ENCODE assay signal across 17 cellular contexts in the genomic region with DNA sequence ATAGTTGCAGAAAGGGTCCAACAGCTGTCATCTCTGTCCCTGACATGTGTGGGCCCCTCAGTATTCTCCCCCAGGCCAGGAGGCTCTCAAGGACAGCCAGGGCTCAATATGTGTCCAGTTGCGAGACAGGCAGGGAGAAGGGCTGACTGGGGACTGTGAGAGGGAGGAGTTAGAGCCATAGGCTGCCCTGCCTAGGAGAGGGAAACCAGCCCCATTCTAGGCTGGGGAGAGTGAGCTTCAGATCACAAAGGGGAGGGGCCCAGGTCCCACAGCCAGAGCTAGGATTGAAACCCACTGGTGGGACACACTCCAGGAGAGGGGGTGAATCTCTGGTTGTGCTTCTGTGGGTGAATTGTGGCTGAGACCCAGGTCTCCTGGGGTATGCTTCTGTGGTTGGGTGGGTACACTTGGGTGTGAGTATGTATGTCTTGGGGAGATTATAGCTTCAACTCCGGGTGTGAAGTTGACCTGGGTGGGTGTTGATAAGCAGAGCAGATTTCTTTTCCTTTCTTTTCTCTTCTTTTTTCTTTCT. TPM values are rescaled to one million over a fixed set of nuclear protein-coding genes. Genes with fewer than 3 reads are reported as not detected.
DNase-seq lines count a peak whose midpoint lies in the region; ATAC-seq lines count a peak whose summit lies in the region.
"Had no signal": no experiment of that assay in that cellular context is flagged by ENCODE, and none has a peak within 500 bp of the region (broad histone marks: within the 10 kb centered on the region; RNA-seq: fewer than 3 reads in every experiment).

No MANE protein-coding gene starts in this region.

- intact Hi-C loops in activated T-helper 1 cell treated with anti-CD3 and anti-CD28 coated beads, Interleukin-12 subunit alpha, Interleukin-12 subunit beta, Interleukin-2, Interleukin-4 antibody, amounts not matched to agents 30 ng/mL and 10 ng/mL and 1 ng/mL, durations not matched to agents 14 hours and 24 hours and 36 hours (cut with micrococcal nuclease) = no loop called here

- H3K4me1 Mint-ChIP-seq in stimulated activated naive CD8-positive, alpha-beta T cell treated with anti-CD3 and anti-CD28 coated beads, Interleukin-15, Interleukin-2, amounts not matched to agents 100 ng/mL and 50 ng/mL, for 24 hours (ENCODE audit: low read depth) = peaks cover 81% of the 10 kb centered on the region
- peaks cover 45% of the 10 kb centered on the region for H3K4me1 Mint-ChIP-seq in activated T-helper 1 cell treated with anti-CD3 and anti-CD28 coated beads, Interleukin-12 subunit alpha, Interleukin-12 subunit beta, Interleukin-2, Interleukin-4 antibody, amounts not matched to agents 30 ng/mL and 10 ng/mL and 1 ng/mL, durations not matched to agents 14 hours and 24 hours and 36 hours (ENCODE audit: low read depth)
- H3K4me1 Mint-ChIP-seq in memory B cell = peaks cover 63% of the 10 kb centered on the region

- H3K27ac Mint-ChIP-seq in stimulated activated naive CD8-positive, alpha-beta T cell treated with anti-CD3 and anti-CD28 coated beads, Interleukin-15, Interleukin-2, amounts not matched to agents 100 ng/mL and 50 ng/mL, for 24 hours = peak overlapping the region; percentile 32
- H3K27ac Mint-ChIP-seq in activated T-helper 1 cell treated with anti-CD3 and anti-CD28 coated beads, Interleukin-12 subunit alpha, Interleukin-12 subunit beta, Interleukin-2, Interleukin-4 antibody, amounts not matched to agents 30 ng/mL and 10 ng/mL and 1 ng/mL, durations not matched to agents 14 hours and 24 hours and 36 hours = peak overlapping the region; percentile 38
- peak overlapping the region; percentile 15 for H3K27ac Mint-ChIP-seq in memory B cell

- no peak for DNase-seq in stimulated activated naive CD8-positive, alpha-beta T cell treated with anti-CD3 and anti-CD28 coated beads, Interleukin-15, Interleukin-2, amounts not matched to agents 100 U/mL and 50 U/mL, for 24 hours
- DNase-seq in activated T-helper 1 cell treated with anti-CD3 and anti-CD28 coated beads, Interleukin-12 subunit alpha, Interleukin-12 subunit beta, Interleukin-2, Interleukin-4 antibody, amounts not matched to agents 30 ng/mL and 10 ng/mL and 1 ng/mL, durations not matched to agents 14 hours and 24 hours and 36 hours (ENCODE audit: low spot score) = no peak
- DNase-seq in memory B cell (ENCODE audit: low spot score in 2 of 2) = no peak
- no peak for DNase-seq in effector CD4-positive, alpha-beta T cell
- DNase-seq: activated gamma-delta T cell treated with Interleukin-2 at 50 U/mL for 16 hours; central memory CD4-positive, alpha-beta T cell; DMS53; foreskin keratinocyte; lower lobe of right lung; NCI-H1092; stimulated activated CD4-positive, alpha-beta T cell treated with anti-CD3 and anti-CD28 coated beads, Interleukin-2, amount 100 ng/mL, for 48 hours; stimulated activated CD8-positive, alpha-beta memory T cell treated with anti-CD3 and anti-CD28 coated beads, Interleukin-4, amount 100 ng/mL, for 48 hours had no signal

- no peaks in the 10 kb centered on the region for H3K9me3 Mint-ChIP-seq in stimulated activated naive CD8-positive, alpha-beta T cell treated with anti-CD3 and anti-CD28 coated beads, Interleukin-15, Interleukin-2, amounts not matched to agents 100 ng/mL and 50 ng/mL, for 24 hours
- H3K9me3 Mint-ChIP-seq in activated T-helper 1 cell treated with anti-CD3 and anti-CD28 coated beads, Interleukin-12 subunit alpha, Interleukin-12 subunit beta, Interleukin-2, Interleukin-4 antibody, amounts not matched to agents 30 ng/mL and 10 ng/mL and 1 ng/mL, durations not matched to agents 14 hours and 24 hours and 36 hours = no peaks in the 10 kb centered on the region
- no peaks in the 10 kb centered on the region for H3K9me3 Mint-ChIP-seq in memory B cell

- no peaks in the 10 kb centered on the region for H3K27me3 Mint-ChIP-seq in stimulated activated naive CD8-positive, alpha-beta T cell treated with anti-CD3 and anti-CD28 coated beads, Interleukin-15, Interleukin-2, amounts not matched to agents 100 ng/mL and 50 ng/mL, for 24 hours
- peaks cover 20% of the 10 kb centered on the region for H3K27me3 Mint-ChIP-seq in activated T-helper 1 cell treated with anti-CD3 and anti-CD28 coated beads, Interleukin-12 subunit alpha, Interleukin-12 subunit beta, Interleukin-2, Interleukin-4 antibody, amounts not matched to agents 30 ng/mL and 10 ng/mL and 1 ng/mL, durations not matched to agents 14 hours and 24 hours and 36 hours (ENCODE audit: insufficient read depth)
- H3K27me3 Mint-ChIP-seq in memory B cell = no peaks in the 10 kb centered on the region

- no peak overlapping the region for H3K4me3 Mint-ChIP-seq in stimulated activated naive CD8-positive, alpha-beta T cell treated with anti-CD3 and anti-CD28 coated beads, Interleukin-15, Interleukin-2, amounts not matched to agents 100 ng/mL and 50 ng/mL, for 24 hours
- no peak overlapping the region for H3K4me3 Mint-ChIP-seq in activated T-helper 1 cell treated with anti-CD3 and anti-CD28 coated beads, Interleukin-12 subunit alpha, Interleukin-12 subunit beta, Interleukin-2, Interleukin-4 antibody, amounts not matched to agents 30 ng/mL and 10 ng/mL and 1 ng/mL, durations not matched to agents 14 hours and 24 hours and 36 hours
- H3K4me3 Mint-ChIP-seq in memory B cell = peak overlapping the region; percentile 45

- H3K36me3 Mint-ChIP-seq in stimulated activated naive CD8-positive, alpha-beta T cell treated with anti-CD3 and anti-CD28 coated beads, Interleukin-15, Interleukin-2, amounts not matched to agents 100 ng/mL and 50 ng/mL, for 24 hours (ENCODE audit: low read depth) = no peaks in the 10 kb centered on the region
- peaks cover 11% of the 10 kb centered on the region for H3K36me3 Mint-ChIP-seq in activated T-helper 1 cell treated with anti-CD3 and anti-CD28 coated beads, Interleukin-12 subunit alpha, Interleukin-12 subunit beta, Interleukin-2, Interleukin-4 antibody, amounts not matched to agents 30 ng/mL and 10 ng/mL and 1 ng/mL, durations not matched to agents 14 hours and 24 hours and 36 hours (ENCODE audit: low read depth)
- peaks cover 3% of the 10 kb centered on the region for H3K36me3 Mint-ChIP-seq in memory B cell

- no peak for ATAC-seq in stimulated activated naive CD8-positive, alpha-beta T cell treated with anti-CD3 and anti-CD28 coated beads, Interleukin-15, Interleukin-2, amounts not matched to agents 100 U/mL and 50 U/mL, for 24 hours
- ATAC-seq in memory B cell (ENCODE audit: low read depth) (no peak), GM18870 (IDR thresholded peaks at IDR 0.05; ENCODE audit: unreplicated experiment) (no peak), HG03439 (IDR thresholded peaks at IDR 0.05; ENCODE audit: unreplicated experiment) (no peak), HG02840 (IDR thresholded peaks at IDR 0.05; ENCODE audit: low FRiP score, unreplicated experiment) (no peak)
- ATAC-seq: foreskin keratinocyte, lower lobe of right lung had no signal

RNA-seq across cellular contexts. Expression of gene CARNS1, which starts 2.1 kb away (rescaled TPM):
- 0.62 and 0.81 TPM in 2 replicates for total RNA-seq in activated T-helper 1 cell treated with anti-CD3 and anti-CD28 coated beads, Interleukin-12 subunit alpha, Interleukin-12 subunit beta, Interleukin-2, Interleukin-4 antibody, amounts not matched to agents 30 ng/mL and 10 ng/mL and 1 ng/mL, durations not matched to agents 14 hours and 24 hours and 36 hours
- total RNA-seq: foreskin keratinocyte, H4 had no signal

RNA-seq across cellular contexts. Expression of gene TBC1D10C, which starts 9.4 kb away (rescaled TPM):
- 131 and 135 TPM in 2 replicates for total RNA-seq in activated T-helper 1 cell treated with anti-CD3 and anti-CD28 coated beads, Interleukin-12 subunit alpha, Interleukin-12 subunit beta, Interleukin-2, Interleukin-4 antibody, amounts not matched to agents 30 ng/mL and 10 ng/mL and 1 ng/mL, durations not matched to agents 14 hours and 24 hours and 36 hours
- total RNA-seq: foreskin keratinocyte, H4 had no signal

RNA-seq across cellular contexts. Expression of gene PPP1CA, which starts 11.7 kb away (rescaled TPM):
- total RNA-seq in activated T-helper 1 cell treated with anti-CD3 and anti-CD28 coated beads, Interleukin-12 subunit alpha, Interleukin-12 subunit beta, Interleukin-2, Interleukin-4 antibody, amounts not matched to agents 30 ng/mL and 10 ng/mL and 1 ng/mL, durations not matched to agents 14 hours and 24 hours and 36 hours = 260 and 263 TPM in 2 replicates

RNA-seq across cellular contexts. Expression of gene RPS6KB2, which starts 15.0 kb away (rescaled TPM):
- total RNA-seq in activated T-helper 1 cell treated with anti-CD3 and anti-CD28 coated beads, Interleukin-12 subunit alpha, Interleukin-12 subunit beta, Interleukin-2, Interleukin-4 antibody, amounts not matched to agents 30 ng/mL and 10 ng/mL and 1 ng/mL, durations not matched to agents 14 hours and 24 hours and 36 hours = 84.1 and 86.2 TPM in 2 replicates

RNA-seq across cellular contexts. Expression of gene RAD9A, which starts 21.5 kb away (rescaled TPM):
- 30.7 and 31.6 TPM in 2 replicates for total RNA-seq in activated T-helper 1 cell treated with anti-CD3 and anti-CD28 coated beads, Interleukin-12 subunit alpha, Interleukin-12 subunit beta, Interleukin-2, Interleukin-4 antibody, amounts not matched to agents 30 ng/mL and 10 ng/mL and 1 ng/mL, durations not matched to agents 14 hours and 24 hours and 36 hours
